15 cellular contexts compared by ENCODE assay signal in genomic region chr13:108981407-108981806, GRCh38.
DNase-seq lines count a peak whose midpoint lies in the region; FAIRE-seq and TF ChIP-seq lines count a peak whose summit lies in the region.
"Had no signal": no experiment of that assay in that cellular context is flagged by ENCODE, and none has a peak within 500 bp of the region (broad histone marks: within the 10 kb centered on the region; RNA-seq: fewer than 3 reads in every experiment).

No MANE protein-coding gene starts in this region.

- FAIRE-seq in H54 (lab: Jason Lieb, UNC) = peak; percentile 70

- peak overlapping the region; percentile 89 for H3K27ac ChIP-seq in VCaP
- H3K27ac ChIP-seq: 22Rv1, BLaER1, HL-60 had no signal

- TF ChIP-seq POLR2A in H54 (IDR thresholded peaks at IDR 0.05; ENCODE audit: low read depth, low read length) = no peak

- DNase-seq in NCI-H1092 treated with DMSO at 0.1 percent for 48 hours (lab: John Stamatoyannopoulos, UW) (peak; percentile 40), NCI-H1092 (lab: John Stamatoyannopoulos, UW) (no peak), H54 (ENCODE audit: insufficient read length, low spot score) (no peak), myocyte (ENCODE audit: low read depth) (peak; percentile 3), NCI-H187 treated with DMSO at 0.1 percent for 48 hours (lab: John Stamatoyannopoulos, UW) (no peak), NCI-H2196 (lab: John Stamatoyannopoulos, UW; ENCODE audit: unreplicated experiment) (no peak), NCI-H1105 (lab: John Stamatoyannopoulos, UW) (no peak)
- DNase-seq: AML-193; CD4-positive, CD25-positive, alpha-beta regulatory T cell; DMS53; GF-D8 had no signal

- TF ChIP-seq CTCF in VCaP (conservative IDR thresholded peaks at IDR 0.05) = no peak

Comparison
In these comparisons a context has a peak if more than half of its experiments do, and no peak if none do; other contexts are left out.
1. DNase-seq: peak in NCI-H1092 treated with DMSO at 0.1 percent for 48 hours (single experiment) and myocyte (single experiment); none in NCI-H1092 (single experiment), H54 (single experiment), NCI-H187 treated with DMSO at 0.1 percent for 48 hours (single experiment), NCI-H2196 (single experiment) and NCI-H1105 (single experiment).